In the genomic region with DNA sequence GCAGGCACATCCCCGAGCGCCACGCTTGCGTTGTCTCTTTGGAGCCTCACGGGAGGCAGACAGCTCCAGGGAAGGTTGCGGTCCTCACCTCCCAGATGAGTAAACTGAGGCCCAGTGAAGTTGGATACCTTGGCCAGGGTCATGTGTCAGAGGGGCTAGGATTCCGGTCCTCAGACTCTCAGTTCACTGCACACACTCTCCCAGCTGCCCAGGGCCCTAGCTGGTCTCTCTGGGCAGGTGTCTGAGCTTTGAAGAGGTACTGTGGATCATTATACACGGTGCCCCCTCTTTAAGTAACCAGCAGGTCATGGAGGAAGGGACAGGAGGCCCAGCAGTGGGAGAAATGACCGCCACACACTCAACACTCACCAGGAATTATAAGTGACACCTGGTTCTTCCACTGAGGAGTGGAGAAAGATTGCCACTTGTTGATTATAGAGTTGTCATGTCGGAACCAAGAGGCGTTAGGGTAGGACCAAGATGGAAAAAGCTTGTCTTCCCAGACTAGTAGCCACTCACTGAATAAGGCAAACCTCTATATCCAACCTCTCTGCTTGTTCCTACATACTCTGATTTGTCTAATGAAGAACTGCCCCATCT, we compare ENCODE assay signal across 8 cellular contexts. TPM values are rescaled to one million over a fixed set of nuclear protein-coding genes. Genes with fewer than 3 reads are reported as not detected.
DNase-seq lines count a peak whose midpoint lies in the region; ATAC-seq and TF ChIP-seq lines count a peak whose summit lies in the region.

No MANE protein-coding gene starts in this region.

- H3K27ac ChIP-seq in neural progenitor cell, result no peak overlapping the region

- no peaks in the 10 kb centered on the region for H3K9me3 Mint-ChIP-seq in effector memory CD8-positive, alpha-beta T cell
- H3K9me3 Mint-ChIP-seq in neural progenitor cell, result no peaks in the 10 kb centered on the region

- H3K27ac Mint-ChIP-seq in effector memory CD8-positive, alpha-beta T cell, result peak overlapping the region; percentile 91 to 96
- no peak overlapping the region for H3K27ac Mint-ChIP-seq in neural progenitor cell

- peaks cover 14% of the 10 kb centered on the region for H3K36me3 Mint-ChIP-seq in effector memory CD8-positive, alpha-beta T cell (ENCODE audit: insufficient read depth)
- H3K36me3 Mint-ChIP-seq in neural progenitor cell, result peaks cover 20% of the 10 kb centered on the region

- TF ChIP-seq CTCF in neural progenitor cell (IDR thresholded peaks at IDR 0.05), result no peak

- ATAC-seq in GM18502 (IDR thresholded peaks at IDR 0.05; ENCODE audit: poor library complexity, unreplicated experiment) (peak; percentile 17), HG03469 (IDR thresholded peaks at IDR 0.05; ENCODE audit: unreplicated experiment) (no peak)
- no peak for ATAC-seq in effector memory CD8-positive, alpha-beta T cell (replicated peaks)

- peaks cover 51% of the 10 kb centered on the region for H3K36me3 ChIP-seq in MG63
- no peaks in the 10 kb centered on the region for H3K36me3 ChIP-seq in neural progenitor cell

- H2AFZ ChIP-seq in neural progenitor cell (replicated peaks), result peak overlapping the region; percentile 100

- DNase-seq in MG63 (no peak), neural progenitor cell (ENCODE audit: low spot score) (no peak), SHP77 (lab: John Stamatoyannopoulos, UW) (no peak), SHP77 treated with DMSO at 0.1 percent for 48 hours (lab: John Stamatoyannopoulos, UW) (no peak)
- no peak for DNase-seq in effector memory CD8-positive, alpha-beta T cell
- no peak for DNase-seq in stimulated activated naive CD4-positive, alpha-beta T cell (lab: John Stamatoyannopoulos, UW)

- H3K27me3 Mint-ChIP-seq in effector memory CD8-positive, alpha-beta T cell, result no peaks in the 10 kb centered on the region
- peaks cover 5% of the 10 kb centered on the region for H3K27me3 Mint-ChIP-seq in neural progenitor cell (ENCODE audit: insufficient read depth, low read depth)

- H4K20me1 ChIP-seq in neural progenitor cell (ENCODE audit: low read depth), result peaks cover 21% of the 10 kb centered on the region

- H3K27me3 ChIP-seq in MG63 (no peaks in the 10 kb centered on the region), neural progenitor cell (no peaks in the 10 kb centered on the region)

- peaks cover 27 to 39% of the 10 kb centered on the region in 2 donors for H3K4me1 Mint-ChIP-seq in effector memory CD8-positive, alpha-beta T cell (ENCODE audit: low read depth in 2 of 2)
- peaks cover 27% of the 10 kb centered on the region for H3K4me1 Mint-ChIP-seq in neural progenitor cell

- H3K9me3 ChIP-seq in MG63 (no peaks in the 10 kb centered on the region), neural progenitor cell (ENCODE audit: low read depth) (no peaks in the 10 kb centered on the region)

- H3K4me1 ChIP-seq in neural progenitor cell, result peaks cover 5% of the 10 kb centered on the region

- peaks cover 20% of the 10 kb centered on the region for H3K79me2 ChIP-seq in neural progenitor cell (ENCODE audit: low read depth)

- peak overlapping the region; percentile 96 for H3K4me2 ChIP-seq in neural progenitor cell

- peak overlapping the region; percentile 59 for H3K9ac ChIP-seq in neural progenitor cell

- H3F3A ChIP-seq in neural progenitor cell (ENCODE audit: low read depth), result no peaks in the 10 kb centered on the region

- peak overlapping the region; percentile 93 to 94 for H3K4me3 Mint-ChIP-seq in effector memory CD8-positive, alpha-beta T cell
- peak overlapping the region; percentile 96 for H3K4me3 Mint-ChIP-seq in neural progenitor cell

- peak overlapping the region; percentile 75 for H3K4me3 ChIP-seq in MG63
- peak overlapping the region; percentile 88 for H3K4me3 ChIP-seq in neural progenitor cell

RNA-seq across cellular contexts. Expression of a gene that starts 0.6 kb away (rescaled TPM):
- 35.7 and 47.2 TPM in 2 replicates for total RNA-seq in MG63 (2014; rRNA removed; shearing (Covaris generic); ENCODE audit: low replicate concordance)
- total RNA-seq in neural progenitor cell (ENCODE audit: low replicate concordance), result 18.1 and 26.1 TPM in 2 replicates

RNA-seq across cellular contexts. Expression of a gene that starts 18.1 kb away (rescaled TPM):
- total RNA-seq in MG63 (2014; rRNA removed; shearing (Covaris generic); ENCODE audit: low replicate concordance), result 19.0 and 26.0 TPM in 2 replicates
- total RNA-seq in neural progenitor cell (ENCODE audit: low replicate concordance), result 68.3 and 84.7 TPM in 2 replicates

RNA-seq across cellular contexts. Expression of a gene that starts 38.1 kb away (rescaled TPM):
- 260 and 483 TPM in 2 replicates for total RNA-seq in MG63 (2014; rRNA removed; shearing (Covaris generic); ENCODE audit: low replicate concordance)
- total RNA-seq in neural progenitor cell (ENCODE audit: low replicate concordance), result 84.6 and 256 TPM in 2 replicates

RNA-seq across cellular contexts. Expression of a gene that starts 45.1 kb away (rescaled TPM):
- total RNA-seq in MG63 (2014; rRNA removed; shearing (Covaris generic); ENCODE audit: low replicate concordance), result 91.6 and 144 TPM in 2 replicates
- total RNA-seq in neural progenitor cell (ENCODE audit: low replicate concordance), result 0.15 and 5.1 TPM in 2 replicates

RNA-seq across cellular contexts. Expression of a gene that starts 53.2 kb away (rescaled TPM):
- total RNA-seq in MG63 (2014; rRNA removed; shearing (Covaris generic); ENCODE audit: low replicate concordance), result 1.8 and 5.0 TPM in 2 replicates
- 3.3 and 5.0 TPM in 2 replicates for total RNA-seq in neural progenitor cell (ENCODE audit: low replicate concordance)
